ENCODE assay signal across 8 cellular contexts in genomic region chr1:8712413-8713229, GRCh38.
DNase-seq lines count a peak whose midpoint lies in the region; ATAC-seq and FAIRE-seq lines count a peak whose summit lies in the region.

No MANE protein-coding gene starts in this region.

- peaks cover 5% of the 10 kb centered on the region for H3K79me1 ChIP-seq in mesendoderm (ENCODE audit: low read length)

- H3K36me3 ChIP-seq in mesendoderm (ENCODE audit: control insufficient read depth, insufficient read depth, low read length) (no peaks in the 10 kb centered on the region), urinary bladder (ENCODE audit: insufficient read depth) (no peaks in the 10 kb centered on the region)

- H3K27ac ChIP-seq in mesendoderm (ENCODE audit: low read depth, low read length) = peak overlapping the region; percentile 2
- peak overlapping the region; percentile 16 for H3K27ac ChIP-seq in urinary bladder (ENCODE audit: low read depth)

- H3K56ac ChIP-seq in mesendoderm (ENCODE audit: low read length) = no peak overlapping the region

- H3K4me1 ChIP-seq in mesendoderm (ENCODE audit: control insufficient read depth, low read depth, low read length) (peaks cover 2% of the 10 kb centered on the region), urinary bladder (ENCODE audit: insufficient read depth) (no peaks in the 10 kb centered on the region)

- DNase-seq in DMS153 treated with DMSO at 0.1 percent for 48 hours (lab: John Stamatoyannopoulos, UW; ENCODE audit: unreplicated experiment) = peak; percentile 100
- peak; percentile 64 for DNase-seq in LoVo (ENCODE audit: low spot score)
- DNase-seq in RCC 7860 (ENCODE audit: low spot score) = peak; percentile 53
- DNase-seq in dedifferentiated amniotic fluid mesenchymal stem cell (ENCODE audit: extremely low spot score) = peak; percentile 65
- DNase-seq in mesendoderm = peak; percentile 79
- no peak for DNase-seq in stimulated activated CD4-positive, alpha-beta T cell treated with anti-CD3 and anti-CD28 coated beads, Interleukin-15, amount 100 ng/mL, for 24 hours

- H3K79me2 ChIP-seq in mesendoderm (ENCODE audit: control insufficient read depth, insufficient read depth, low read length) = peaks cover 12% of the 10 kb centered on the region

- H3K27me3 ChIP-seq in mesendoderm (ENCODE audit: insufficient read depth, low read length, poor library complexity) = no peaks in the 10 kb centered on the region

- no peak overlapping the region for H3K18ac ChIP-seq in mesendoderm (ENCODE audit: low read length)

- no peak overlapping the region for H2BK5ac ChIP-seq in mesendoderm (ENCODE audit: low read length)

- no peak overlapping the region for H3K4me2 ChIP-seq in mesendoderm (ENCODE audit: low read length)

- H3K4me3 ChIP-seq in mesendoderm (ENCODE audit: low read length) (no peak overlapping the region), urinary bladder (ENCODE audit: low read depth, low read length) (no peak overlapping the region)

- H3K23ac ChIP-seq in mesendoderm (ENCODE audit: low read length) = no peak overlapping the region

- H2BK15ac ChIP-seq in mesendoderm (replicated peaks; ENCODE audit: low read depth) = no peak overlapping the region

- H4K8ac ChIP-seq in mesendoderm (ENCODE audit: low read depth, low read length) = no peak overlapping the region

- no peak overlapping the region for H4K5ac ChIP-seq in mesendoderm (ENCODE audit: low read length)

- no peak for FAIRE-seq in RCC 7860 (lab: Jason Lieb, UNC)

- no peak overlapping the region for H3K9ac ChIP-seq in mesendoderm (ENCODE audit: low read length)

- no peak overlapping the region for H2AK5ac ChIP-seq in mesendoderm (ENCODE audit: low read length)

- no peak overlapping the region for H2BK120ac ChIP-seq in mesendoderm (ENCODE audit: low read depth, low read length)

- WGBS in mesendoderm (ENCODE audit: extremely low coverage, insufficient coverage, low lambda C conversion rate) = no CpG with 5 or more reads among the region's 5 CpGs
- 6% methylated on average over 5 of the region's 5 CpGs for WGBS in urinary bladder

- ATAC-seq in GM18873 (IDR thresholded peaks at IDR 0.05; ENCODE audit: low FRiP score, unreplicated experiment) = no peak

- H3K4ac ChIP-seq in mesendoderm (ENCODE audit: low read depth, low read length) = no peak overlapping the region
